16 cellular contexts compared by ENCODE assay signal in the genomic region with DNA sequence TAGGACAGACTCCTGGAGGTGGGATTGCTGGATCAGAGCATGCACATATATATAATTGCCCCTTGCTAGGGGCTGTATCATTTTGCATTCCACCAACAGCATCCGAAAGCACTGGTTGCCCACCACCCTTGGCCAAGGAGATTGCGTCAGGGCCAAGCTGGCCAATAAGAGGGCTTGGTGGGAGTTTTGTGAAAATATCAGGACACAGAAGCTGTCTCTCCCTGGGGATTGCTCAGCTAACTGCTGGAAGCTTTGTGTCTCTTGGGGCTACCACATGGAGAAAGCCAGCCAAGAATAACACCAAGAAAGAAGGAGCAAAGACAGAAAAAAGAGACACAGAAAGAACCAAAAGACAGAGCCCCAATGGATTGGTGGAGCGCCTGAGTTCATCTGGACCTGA.
A peak's percentile ranks its signal among the peaks of the same experiment; 100 is the strongest.
DNase-seq lines count a peak whose midpoint lies in the region; ATAC-seq and TF ChIP-seq lines count a peak whose summit lies in the region.
"Had no signal": no experiment of that assay in that cellular context is flagged by ENCODE, and none has a peak within 500 bp of the region (broad histone marks: within the 10 kb centered on the region; RNA-seq: fewer than 3 reads in every experiment).

No MANE protein-coding gene starts in this region.

- H4K20me1 ChIP-seq in BLaER1 = no peaks in the 10 kb centered on the region

- POLR2A ChIA-PET in A673 (lab: Charles Lee; ENCODE audit: low non-redundant PET) = no interaction called here

- intact Hi-C loops in A673 (cut with micrococcal nuclease; ENCODE audit: unreplicated experiment) = no loop called here

- no peak overlapping the region for H3K4me3 Mint-ChIP-seq in neural crest cell
- H3K4me3 Mint-ChIP-seq: B cell; CD4-positive, alpha-beta memory T cell had no signal

- no peaks in the 10 kb centered on the region for H3K9me3 Mint-ChIP-seq in neural crest cell
- H3K9me3 Mint-ChIP-seq: CD4-positive, alpha-beta memory T cell had no signal

- H3K27ac ChIP-seq in A673 (ENCODE audit: low read depth, low read length, poor library complexity, severe bottlenecking) = no peak overlapping the region
- H3K27ac ChIP-seq in BLaER1 = no peak overlapping the region
- H3K27ac ChIP-seq: GM23248 had no signal

- H3K9me3 ChIP-seq in A673 (ENCODE audit: low read depth, low read length, poor library complexity, severe bottlenecking) (no peaks in the 10 kb centered on the region), BLaER1 (no peaks in the 10 kb centered on the region)

- H3K4me1 ChIP-seq in A673 (ENCODE audit: insufficient read depth, low read length, poor library complexity, severe bottlenecking) (peaks cover 49% of the 10 kb centered on the region), BLaER1 (peaks cover 28% of the 10 kb centered on the region)

- H3K4me1 Mint-ChIP-seq in neural crest cell = peaks cover 2% of the 10 kb centered on the region
- H3K4me1 Mint-ChIP-seq: B cell; CD4-positive, alpha-beta memory T cell had no signal

- no peaks in the 10 kb centered on the region for H3K36me3 Mint-ChIP-seq in neural crest cell (ENCODE audit: low read depth)
- H3K36me3 Mint-ChIP-seq: CD4-positive, alpha-beta memory T cell had no signal

- H3K36me3 ChIP-seq in A673 (ENCODE audit: insufficient read depth, low read length, poor library complexity, severe bottlenecking) (no peaks in the 10 kb centered on the region), BLaER1 (no peaks in the 10 kb centered on the region)

- BruUV-seq in A673 (replicated peaks; lab: Mats Ljungman, UMichigan) = no TSS peak

- no peak overlapping the region for H3K9ac ChIP-seq in BLaER1
- H3K9ac ChIP-seq: GM23248 had no signal

- no peak for TF ChIP-seq POLR2A in NB4 (IDR thresholded peaks at IDR 0.05; ENCODE audit: extremely low read depth, insufficient read length)

- DNase-seq in A673 (ENCODE audit: low spot score) (peak; percentile 47), NB4 (ENCODE audit: low read depth) (peak; percentile 73), neural crest cell (ENCODE audit: low read depth, low spot score) (no peak), HT-29 (ENCODE audit: low spot score) (no peak)
- DNase-seq: C1 segment of cervical spinal cord; Calu3; CD4-positive, alpha-beta memory T cell; COR-L47; DMS153; DND-41; GM23248; H7; HCEC 1CT had no signal

- ATAC-seq in HG02798 (IDR thresholded peaks at IDR 0.05; ENCODE audit: poor library complexity, unreplicated experiment) = no peak

- TF ChIP-seq CTCF in A673 (conservative IDR thresholded peaks at IDR 0.05; ENCODE audit: low read depth, low read length) (no peak), NB4 (IDR thresholded peaks at IDR 0.05; ENCODE audit: low read depth, low read length) (no peak), neural crest cell (conservative IDR thresholded peaks at IDR 0.05) (no peak)

- CTCF ChIA-PET in A673 (lab: Charles Lee) = no interaction called here

- H3K27me3 Mint-ChIP-seq in neural crest cell (ENCODE audit: low read depth) = no peaks in the 10 kb centered on the region

- peak overlapping the region; percentile 58 for H3K4me2 ChIP-seq in BLaER1

- H3K27ac Mint-ChIP-seq in neural crest cell (ENCODE audit: unreplicated experiment) = peak overlapping the region; percentile 31
- H3K27ac Mint-ChIP-seq: B cell; CD4-positive, alpha-beta memory T cell had no signal

- H3K4me3 ChIP-seq in A673 (ENCODE audit: low read depth, low read length, poor library complexity, severe bottlenecking) (no peak overlapping the region), BLaER1 (no peak overlapping the region), NB4 (ENCODE audit: low read depth, low read length) (no peak overlapping the region)
- H3K4me3 ChIP-seq: GM23248 had no signal

- no peaks in the 10 kb centered on the region for H3K27me3 ChIP-seq in A673 (replicated peaks; ENCODE audit: insufficient read depth, low read depth, low read length, poor library complexity)
- H3K27me3 ChIP-seq in BLaER1 = no peaks in the 10 kb centered on the region

Comparison
In these comparisons a context has a peak if more than half of its experiments do, and no peak if none do; other contexts are left out.
1. DNase-seq: peak in A673 (single experiment) and NB4 (single experiment); none in neural crest cell (single experiment) and HT-29 (single experiment).